23 cellular contexts compared by ENCODE assay signal in the genomic region with DNA sequence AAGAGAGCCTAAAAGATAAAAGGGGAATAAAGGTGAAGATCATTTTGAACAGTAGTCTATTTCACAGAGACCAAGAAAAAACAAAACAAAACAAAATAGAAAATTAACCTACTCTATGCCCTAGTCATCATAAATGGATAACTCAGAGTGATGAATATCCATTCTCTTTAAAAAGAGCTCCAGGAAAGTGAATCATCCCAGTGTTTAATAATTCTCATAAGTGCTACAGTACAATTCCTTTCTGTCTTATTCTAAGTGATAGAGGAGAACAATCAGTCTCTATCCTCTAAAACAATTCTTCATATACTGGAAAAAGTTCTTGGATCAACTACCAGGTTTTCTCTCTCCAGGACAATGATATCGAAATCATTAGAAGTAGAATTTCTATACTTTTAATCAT.
"Had no signal": no experiment of that assay in that cellular context is flagged by ENCODE, and none has a peak within 500 bp of the region (broad histone marks: within the 10 kb centered on the region; RNA-seq: fewer than 3 reads in every experiment).

No MANE protein-coding gene starts in this region.

- H3K4me1 ChIP-seq: Peyer's patch had no signal

- H3K9me3 Mint-ChIP-seq: activated B cell treated with CpG ODN at 0.5 μM for 24 hours; activated CD4-positive, alpha-beta memory T cell treated with anti-CD3 and anti-CD28 coated beads for 36 hours; activated CD4-positive, alpha-beta T cell treated with anti-CD3 and anti-CD28 coated beads, Interleukin-2, amount 10 ng/mL, durations not matched to agents 7 days and 5 days; activated naive CD4-positive, alpha-beta T cell treated with anti-CD3 and anti-CD28 coated beads, Interleukin-2, amount 10 ng/mL, durations not matched to agents 7 days and 5 days; activated naive CD8-positive, alpha-beta T cell treated with anti-CD3 and anti-CD28 coated beads for 36 hours; activated T-helper 2 cell treated with anti-CD3 and anti-CD28 coated beads, Interferon-gamma antibody, Interleukin-2, Interleukin-4, amounts not matched to agents 10 μg/mL and 5 μg/mL and 100 μg/mL, durations not matched to agents 14 hours and 24 hours and 36 hours; T-helper 1 cell treated with Interleukin-12 subunit alpha and Interleukin-12 subunit beta and Interleukin-4 antibody, amounts not matched to agents 30 μg/mL and 1 μg/mL, for 36 hours had no signal

- H3K27me3 Mint-ChIP-seq: activated B cell treated with CpG ODN at 0.5 μM for 24 hours; activated CD4-positive, alpha-beta memory T cell treated with anti-CD3 and anti-CD28 coated beads for 36 hours; activated CD4-positive, alpha-beta T cell treated with anti-CD3 and anti-CD28 coated beads, Interleukin-2, amount 10 ng/mL, durations not matched to agents 7 days and 5 days; activated naive CD4-positive, alpha-beta T cell treated with anti-CD3 and anti-CD28 coated beads, Interleukin-2, amount 10 ng/mL, durations not matched to agents 7 days and 5 days; activated naive CD8-positive, alpha-beta T cell treated with anti-CD3 and anti-CD28 coated beads for 36 hours had no signal

- H3K27me3 ChIP-seq: Peyer's patch, SJSA1 had no signal

- DNase-seq: activated B cell treated with CpG ODN at 0.5 μM for 24 hours; activated CD4-positive, alpha-beta memory T cell treated with anti-CD3 and anti-CD28 coated beads for 36 hours; activated CD4-positive, alpha-beta T cell treated with anti-CD3 and anti-CD28 coated beads for 1 hour; activated CD4-positive, alpha-beta T cell treated with anti-CD3 and anti-CD28 coated beads, Interleukin-2, amount 10 ng/mL, durations not matched to agents 7 days and 5 days; activated CD8-positive, alpha-beta memory T cell treated with anti-CD3 and anti-CD28 coated beads for 24 hours; activated gamma-delta T cell treated with Interleukin-2 at 50 U/mL for 16 hours; activated naive CD4-positive, alpha-beta T cell treated with anti-CD3 and anti-CD28 coated beads, Interleukin-2, amount 10 ng/mL, durations not matched to agents 7 days and 5 days; activated naive CD8-positive, alpha-beta T cell treated with anti-CD3 and anti-CD28 coated beads for 36 hours; activated T-cell treated with anti-CD3 and anti-CD28 coated beads, Interleukin-2, amount 50 U/mL, for 48 hours; anterior cingulate cortex; MM.1S; NCI-H1105 treated with DMSO at 0.1 percent for 48 hours; NCI-H1436 treated with DMSO at 0.1 percent for 48 hours; NCI-H187 treated with DMSO at 0.1 percent for 48 hours; NCI-H2081 treated with DMSO at 0.1 percent for 48 hours; NCI-H446; NCI-H524; Peyer's patch; SHP77; T-helper 9 cell had no signal

- H3K9me3 ChIP-seq: Peyer's patch, SJSA1 had no signal

- H3K27ac ChIP-seq: Peyer's patch, SJSA1 had no signal

- H3K4me3 Mint-ChIP-seq: activated B cell treated with CpG ODN at 0.5 μM for 24 hours; activated CD4-positive, alpha-beta memory T cell treated with anti-CD3 and anti-CD28 coated beads for 36 hours; activated CD4-positive, alpha-beta T cell treated with anti-CD3 and anti-CD28 coated beads, Interleukin-2, amount 10 ng/mL, durations not matched to agents 7 days and 5 days; activated naive CD4-positive, alpha-beta T cell treated with anti-CD3 and anti-CD28 coated beads, Interleukin-2, amount 10 ng/mL, durations not matched to agents 7 days and 5 days; activated naive CD8-positive, alpha-beta T cell treated with anti-CD3 and anti-CD28 coated beads for 36 hours; T-helper 1 cell treated with Interleukin-12 subunit alpha and Interleukin-12 subunit beta and Interleukin-4 antibody, amounts not matched to agents 30 μg/mL and 1 μg/mL, for 36 hours had no signal

- H3K4me3 ChIP-seq: Peyer's patch, SJSA1 had no signal

- H3K4me1 Mint-ChIP-seq: activated B cell treated with CpG ODN at 0.5 μM for 24 hours had no signal

- H3K27ac Mint-ChIP-seq: activated B cell treated with CpG ODN at 0.5 μM for 24 hours; activated CD4-positive, alpha-beta memory T cell treated with anti-CD3 and anti-CD28 coated beads for 36 hours; activated CD4-positive, alpha-beta T cell treated with anti-CD3 and anti-CD28 coated beads, Interleukin-2, amount 10 ng/mL, durations not matched to agents 7 days and 5 days; activated naive CD4-positive, alpha-beta T cell treated with anti-CD3 and anti-CD28 coated beads, Interleukin-2, amount 10 ng/mL, durations not matched to agents 7 days and 5 days; activated naive CD8-positive, alpha-beta T cell treated with anti-CD3 and anti-CD28 coated beads for 36 hours; activated T-helper 2 cell treated with anti-CD3 and anti-CD28 coated beads, Interferon-gamma antibody, Interleukin-2, Interleukin-4, amounts not matched to agents 10 μg/mL and 5 μg/mL and 100 μg/mL, durations not matched to agents 14 hours and 24 hours and 36 hours; T-helper 1 cell treated with Interleukin-12 subunit alpha and Interleukin-12 subunit beta and Interleukin-4 antibody, amounts not matched to agents 30 μg/mL and 1 μg/mL, for 36 hours had no signal
